In the genomic region with DNA sequence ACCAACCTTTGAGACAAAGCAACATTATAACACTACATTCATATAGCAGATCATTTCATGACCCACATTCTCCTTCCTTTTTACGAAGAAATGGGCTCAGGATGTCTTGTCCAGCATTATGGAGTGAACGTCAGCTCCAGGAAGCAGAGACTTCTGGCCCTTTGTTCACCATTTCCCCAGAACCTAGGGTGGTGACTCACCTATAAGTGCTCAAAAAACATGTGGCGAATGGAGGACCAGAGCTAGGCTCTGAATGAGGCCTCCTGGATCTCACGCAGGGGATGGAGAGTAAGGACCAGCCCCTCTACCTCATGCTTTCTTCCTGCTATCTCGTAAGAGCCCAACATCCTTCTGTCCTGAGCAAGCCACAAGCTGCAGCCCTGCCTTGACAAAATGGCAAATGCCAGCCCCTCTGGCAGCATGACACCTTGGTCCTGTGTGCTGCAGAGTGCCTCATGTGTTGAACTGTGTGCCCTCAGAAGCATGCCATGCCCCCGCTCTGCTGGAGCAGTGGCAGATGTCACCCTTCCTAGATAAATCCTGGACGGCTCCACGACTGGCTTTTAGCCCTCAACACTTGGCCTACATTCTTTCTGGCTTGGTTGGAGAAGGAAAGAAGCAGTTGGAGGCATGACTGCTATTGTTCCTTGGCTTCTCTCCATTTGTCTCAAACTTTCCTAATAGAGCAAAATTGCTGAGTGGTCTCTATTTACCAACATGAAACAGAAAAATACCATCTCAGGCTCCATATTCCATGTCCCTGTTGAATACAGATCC, we compare ENCODE assay signal across 9 cellular contexts. TPM values are rescaled to one million over a fixed set of nuclear protein-coding genes. Genes with fewer than 3 reads are reported as not detected.
DNase-seq lines count a peak whose midpoint lies in the region; TF ChIP-seq lines count a peak whose summit lies in the region.
"Had no signal": no experiment of that assay in that cellular context is flagged by ENCODE, and none has a peak within 500 bp of the region (broad histone marks: within the 10 kb centered on the region; RNA-seq: fewer than 3 reads in every experiment).

No MANE protein-coding gene starts in this region.

- no peak overlapping the region for H3K4me2 ChIP-seq in hepatocyte

- in situ Hi-C loops in astrocyte of the spinal cord (cut with HindIII; ENCODE audit: low sequenced_read_pairs) = no loop called here

- no peaks in the 10 kb centered on the region for H3K9me3 ChIP-seq in hepatocyte (ENCODE audit: low read depth)
- no peaks in the 10 kb centered on the region for H3K9me3 ChIP-seq in spleen

- H3K27ac ChIP-seq in HL-60 (replicated peaks) = peak overlapping the region; percentile 22; the same call in 1 of the 2 replicates
- peak overlapping the region; percentile 67 for H3K27ac ChIP-seq in hepatocyte
- peak overlapping the region in 7 of 8 donors; percentile 41 to 92 (median 86) for H3K27ac ChIP-seq in spleen

- H3K4me3 ChIP-seq in HL-60 (replicated peaks; ENCODE audit: insufficient read depth, low read length) (no peak overlapping the region), astrocyte of the spinal cord (ENCODE audit: low read depth, low read length) (no peak overlapping the region), hepatocyte (no peak overlapping the region), spleen (no peak overlapping the region)

- TF ChIP-seq CTCF in HL-60 (IDR thresholded peaks at IDR 0.05; ENCODE audit: insufficient read depth, low read length) = no peak
- no peak for TF ChIP-seq CTCF in astrocyte of the spinal cord (IDR thresholded peaks at IDR 0.05; ENCODE audit: low read depth, low read length)
- TF ChIP-seq CTCF in hepatocyte (IDR thresholded peaks at IDR 0.05; ENCODE audit: poor library complexity) = no peak
- TF ChIP-seq CTCF in spleen (IDR thresholded peaks at IDR 0.05 in 8 of 11, conservative IDR thresholded peaks at IDR 0.05 in 3 of 11) = no peak

- no peak for TF ChIP-seq POLR2A in spleen (IDR thresholded peaks at IDR 0.05)

- intact Hi-C loops in spleen (cut with DNase I; ENCODE audit: low total_unique reads) = no loop called here

- H3K9me2 ChIP-seq in hepatocyte (replicated peaks; ENCODE audit: insufficient read depth) = no peaks in the 10 kb centered on the region

- H2AFZ ChIP-seq in hepatocyte = no peak overlapping the region

- H4K20me1 ChIP-seq in hepatocyte (ENCODE audit: insufficient read depth, poor library complexity, severe bottlenecking) = no peaks in the 10 kb centered on the region

- H3K36me3 ChIP-seq in hepatocyte (replicated peaks; ENCODE audit: insufficient read depth, low read depth) = no peaks in the 10 kb centered on the region
- peaks cover 0 to 51% (median 19%) of the 10 kb centered on the region in 6 donors for H3K36me3 ChIP-seq in spleen

- H3K79me2 ChIP-seq in hepatocyte = peaks cover 33% of the 10 kb centered on the region

- no peaks in the 10 kb centered on the region for H3K27me3 ChIP-seq in HL-60 (ENCODE audit: insufficient read depth, poor library complexity, severe bottlenecking)
- H3K27me3 ChIP-seq in hepatocyte = no peaks in the 10 kb centered on the region
- no peaks in the 10 kb centered on the region for H3K27me3 ChIP-seq in spleen (replicated peaks in 1 of 7)

- WGBS in hepatocyte (ENCODE audit: low lambda C conversion rate, missing lambda C conversion rate) = 81% methylated on average over 8 of the region's 8 CpGs
- WGBS in spleen, 5 donors = 70 to 80% (median 71%) methylated on average over 8 of the region's 8 CpGs

- no peak for DNase-seq in HL-60 (ENCODE audit: low read depth in 1 of 2, low spot score in 1 of 2)
- peak; percentile 32 for DNase-seq in astrocyte of the spinal cord (ENCODE audit: low read depth, low spot score)
- DNase-seq in hepatocyte (ENCODE audit: low spot score) = no peak
- DNase-seq in spleen = peak; percentile 66
- DNase-seq in hippocampal formation (lab: John Stamatoyannopoulos, UW) = no peak
- no peak for DNase-seq in activated gamma-delta T cell (lab: John Stamatoyannopoulos, UW)
- no peak for DNase-seq in NCI-H1694 treated with DMSO at 0.1 percent for 48 hours (lab: John Stamatoyannopoulos, UW)
- DNase-seq: amygdala, T1000 had no signal

- H3K4me1 ChIP-seq in hepatocyte (ENCODE audit: insufficient read depth) (peaks cover 35% of the 10 kb centered on the region), spleen (peaks cover 10 to 99% (median 65%) of the 10 kb centered on the region in 6 donors)

RNA-seq across cellular contexts. Expression of a gene that starts 6.5 kb away (rescaled TPM):
- 25.2 and 31.5 TPM in 2 replicates for total RNA-seq in hepatocyte
- polyA plus RNA-seq in hepatocyte = 31.0 and 33.5 TPM in 2 replicates
- total RNA-seq in spleen = 100 to 1,000 TPM in 1 of 7 donors, 10 to 100 TPM in 6; 41.2 to 102 (median 53.0) TPM
- 10 to 100 TPM; 12.8 to 25.0 (median 22.4) TPM for polyA plus RNA-seq in spleen

RNA-seq across cellular contexts. Expression of a gene that starts 45.1 kb away (rescaled TPM):
- 6.5 and 6.9 TPM in 2 replicates for total RNA-seq in hepatocyte
- 16.8 and 25.6 TPM in 2 replicates for polyA plus RNA-seq in hepatocyte
- total RNA-seq in spleen = 10 to 100 TPM; 17.4 to 30.8 (median 21.1) TPM
- 10 to 100 TPM; 23.9 to 35.2 (median 30.4) TPM for polyA plus RNA-seq in spleen

Comparison
In these comparisons a context has a peak if more than half of its experiments do, and no peak if none do; other contexts are left out.
1. DNase-seq: peak in astrocyte of the spinal cord (single experiment) and spleen (single experiment); none in HL-60 (0 of 2), hepatocyte (single experiment), hippocampal formation (0 of 2), activated gamma-delta T cell (single experiment) and NCI-H1694 treated with DMSO at 0.1 percent for 48 hours (single experiment).
2. H3K27ac ChIP-seq: peak in every context shown above with its lines; median percentile 86 in spleen; 67 in hepatocyte; 22 in HL-60.